Comparison of ENCODE assay signal across 13 cellular contexts in genomic region chr12:30047499-30048262, GRCh38.
DNase-seq lines count a peak whose midpoint lies in the region; ATAC-seq and TF ChIP-seq lines count a peak whose summit lies in the region.
"Had no signal": no experiment of that assay in that cellular context is flagged by ENCODE, and none has a peak within 500 bp of the region (broad histone marks: within the 10 kb centered on the region; RNA-seq: fewer than 3 reads in every experiment).

No MANE protein-coding gene starts in this region.

- H3K36me3 ChIP-seq in IMR-90 (ENCODE audit: control insufficient read depth, insufficient read depth, low read length): no peaks in the 10 kb centered on the region
- H3K36me3 ChIP-seq: prostate gland had no signal

- TF ChIP-seq CTCF in IMR-90 (conservative IDR thresholded peaks at IDR 0.05; ENCODE audit: low read depth, low read length): no peak

- in situ Hi-C loops in IMR-90 (cut with MboI; ENCODE audit: low sequenced_read_pairs): no loop called here

- no peak overlapping the region for H3K18ac ChIP-seq in IMR-90 (ENCODE audit: low read depth, low read length)

- H2BK120ac ChIP-seq in IMR-90 (ENCODE audit: low read depth, low read length): 0 out of 2 replicates have a peak overlapping the region, but pooled peaks have one; percentile 6

- H3K4me1 ChIP-seq in IMR-90 (ENCODE audit: control insufficient read depth, insufficient read depth, low read length): no peaks in the 10 kb centered on the region
- H3K4me1 ChIP-seq: prostate gland had no signal

- H3K14ac ChIP-seq in IMR-90 (replicated peaks; ENCODE audit: low read depth, low read length): no peak overlapping the region

- no peaks in the 10 kb centered on the region for H3K79me1 ChIP-seq in IMR-90 (ENCODE audit: low read depth in 1 of 2, low read length in 2 of 2)

- no peak overlapping the region for H3K4ac ChIP-seq in IMR-90 (ENCODE audit: low read depth, low read length)

- H3K4me3 ChIP-seq in IMR-90 (ENCODE audit: insufficient read depth, low read depth, low read length): no peak overlapping the region
- H3K4me3 ChIP-seq: K562, prostate gland had no signal

- H4K5ac ChIP-seq in IMR-90 (ENCODE audit: low read depth, low read length): no peak overlapping the region

- no peak overlapping the region for H2AK5ac ChIP-seq in IMR-90 (ENCODE audit: low read depth, low read length)

- CTCF ChIA-PET in IMR-90 (lab: Yijun Ruan, JAX): interaction anchor here (1.0 kb wide), 1 partner anchor 25 kb away, joined by 4 read pairs; no protein-coding TSS in a partner anchor

- H3K23ac ChIP-seq in IMR-90 (ENCODE audit: low read depth, low read length): no peak overlapping the region

- no peak overlapping the region for H2BK5ac ChIP-seq in IMR-90 (ENCODE audit: low read depth, low read length, poor library complexity, severe bottlenecking)

- DNase-seq in A172 (ENCODE audit: low spot score) (peak; percentile 58), IMR-90 (peak; percentile 52), glomerular endothelial cell (ENCODE audit: extremely low read depth, low read depth, low spot score) (peak; percentile 25), GM19238 (ENCODE audit: insufficient read length, low spot score) (no peak)
- DNase-seq in activated CD4-positive, alpha-beta T cell treated with anti-CD3 and anti-CD28 coated beads, Interleukin-2, amount 50 U/mL, for 4 hours: no peak
- DNase-seq: foreskin melanocyte, left ventricle myocardium superior, NCI-H2227 treated with DMSO at 0.1 percent for 48 hours had no signal

- H2BK15ac ChIP-seq in IMR-90 (ENCODE audit: low read depth, low read length): no peak overlapping the region

- H4K8ac ChIP-seq in IMR-90 (ENCODE audit: low read depth in 2 of 2, low read length in 2 of 2): no peak overlapping the region

- H2AFZ ChIP-seq in IMR-90 (replicated peaks; ENCODE audit: low read length, poor library complexity): no peak overlapping the region

- no peak overlapping the region for H3K27ac ChIP-seq in IMR-90 (ENCODE audit: insufficient read depth, low read length)
- H3K27ac ChIP-seq: prostate gland had no signal

- TF ChIP-seq RAD21 in IMR-90 (IDR thresholded peaks at IDR 0.05; ENCODE audit: low read length): no peak

- no peak for TF ChIP-seq POLR2A in IMR-90 (IDR thresholded peaks at IDR 0.05; ENCODE audit: low read depth, low read length)

- H3K56ac ChIP-seq in IMR-90 (ENCODE audit: extremely low read depth, insufficient read depth, low read length): no peak overlapping the region

- H3K9me1 ChIP-seq in IMR-90 (ENCODE audit: insufficient read depth, low read length): no peaks in the 10 kb centered on the region

- H2AK9ac ChIP-seq in IMR-90 (replicated peaks; ENCODE audit: low read depth, low read length, poor library complexity): no peak overlapping the region

- H3K27me3 ChIP-seq in IMR-90 (ENCODE audit: control insufficient read depth, insufficient read depth, low read length): no peaks in the 10 kb centered on the region

- BruUV-seq in IMR-90 (replicated peaks; lab: Mats Ljungman, UMichigan): no TSS peak

- no peaks in the 10 kb centered on the region for H3K9me3 ChIP-seq in IMR-90 (ENCODE audit: control insufficient read depth, insufficient read depth, low read length)
- H3K9me3 ChIP-seq: prostate gland had no signal

- no CpG with 5 or more reads among the region's 5 CpGs for WGBS in IMR-90 (ENCODE audit: extremely low coverage in 2 of 2, insufficient read length in 1 of 2), 2 experiments

- POLR2A ChIA-PET in IMR-90 (lab: Charles Lee; ENCODE audit: unreplicated experiment): no interaction called here

- no peak overlapping the region for H3K4me2 ChIP-seq in IMR-90 (ENCODE audit: low read depth, low read length)

- no peak for ATAC-seq in IMR-90 (ENCODE audit: low read depth)
- no peak for ATAC-seq in SK-N-SH treated with all-trans-retinoic acid at 6 μM for 48 hours
- no peak for ATAC-seq in GM21737 (IDR thresholded peaks at IDR 0.05; ENCODE audit: unreplicated experiment)
- ATAC-seq in HG02763 (IDR thresholded peaks at IDR 0.05; ENCODE audit: unreplicated experiment): no peak
- ATAC-seq: K562, left ventricle myocardium superior had no signal

- intact Hi-C loops in IMR-90 (cut with micrococcal nuclease): no loop called here

- H4K20me1 ChIP-seq in IMR-90 (ENCODE audit: insufficient read depth, low read length): no peaks in the 10 kb centered on the region

- H3K9ac ChIP-seq in IMR-90 (ENCODE audit: low read depth, low read length): no peak overlapping the region

- dilution Hi-C loops in IMR-90 (cut with HindIII; ENCODE audit: low sequenced_read_pairs, unreplicated experiment): no loop called here

- H4K91ac ChIP-seq in IMR-90 (ENCODE audit: insufficient read depth, low read depth, low read length): no peak overlapping the region

- H2BK20ac ChIP-seq in IMR-90 (ENCODE audit: low read depth, low read length): no peak overlapping the region

TF ChIP-seq in IMR-90, 13 proteins besides CTCF, POLR2A, EP300 and RAD21:
- TF ChIP-seq MAFK (IDR thresholded peaks at IDR 0.05; ENCODE audit: low read depth, low read length) (no peak), RCOR1 (IDR thresholded peaks at IDR 0.05; ENCODE audit: insufficient replicate concordance, low read length) (no peak), CEBPB (IDR thresholded peaks at IDR 0.05; ENCODE audit: low read depth, low read length) (no peak), MXI1 (IDR thresholded peaks at IDR 0.05; ENCODE audit: borderline replicate concordance, low read depth, low read length) (no peak), RFX5 (IDR thresholded peaks at IDR 0.05; ENCODE audit: low read depth, low read length) (no peak), CHD1 (IDR thresholded peaks at IDR 0.05; ENCODE audit: low read depth, low read length) (no peak), BHLHE40 (IDR thresholded peaks at IDR 0.05; ENCODE audit: low read depth, low read length) (no peak), FOS (IDR thresholded peaks at IDR 0.05; ENCODE audit: low read depth, low read length) (no peak), USF2 (IDR thresholded peaks at IDR 0.05; ENCODE audit: low read depth, low read length) (no peak), NFE2L2 (IDR thresholded peaks at IDR 0.05; ENCODE audit: low read depth, low read length) (no peak), MAZ (IDR thresholded peaks at IDR 0.05; ENCODE audit: borderline replicate concordance, low read depth, low read length) (no peak)

TF ChIP-seq in SK-N-SH treated with all-trans-retinoic acid at 6 μM for 48 hours, 23 proteins besides CTCF, POLR2A, EP300 and RAD21:
- TF ChIP-seq ISL1 (CRISPR knock-in tag; IDR thresholded peaks at IDR 0.05) (peak; percentile 59), TCF4 (CRISPR knock-in tag; IDR thresholded peaks at IDR 0.05; ENCODE audit: borderline replicate concordance) (no peak), CREB5 (CRISPR knock-in tag; IDR thresholded peaks at IDR 0.05; ENCODE audit: low read depth) (no peak)

Comparison
In these comparisons a context has a peak if more than half of its experiments do, and no peak if none do; other contexts are left out.
1. DNase-seq: peak in A172 (single experiment), IMR-90 (single experiment) and glomerular endothelial cell (single experiment); none in GM19238 (single experiment) and activated CD4-positive, alpha-beta T cell treated with anti-CD3 and anti-CD28 coated beads, Interleukin-2, amount 50 U/mL, for 4 hours (0 of 2).